ENCODE assay signal across 19 cellular contexts in the genomic region with DNA sequence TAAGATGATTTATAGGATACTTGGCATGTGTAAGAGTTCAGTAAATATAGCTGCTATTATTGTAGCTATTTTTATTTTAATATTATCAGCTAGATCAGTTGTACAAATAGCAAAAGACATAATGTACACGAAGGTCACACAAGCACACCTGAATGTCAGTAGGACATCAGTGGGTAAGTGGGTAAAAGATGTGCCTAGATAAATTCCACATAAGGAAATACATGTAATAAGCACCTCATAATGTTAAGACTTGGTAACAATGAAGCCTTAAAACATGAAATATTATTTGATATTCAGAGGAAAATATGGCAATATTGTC. TPM values are rescaled to one million over a fixed set of nuclear protein-coding genes. Genes with fewer than 3 reads are reported as not detected.
A peak's percentile ranks its signal among the peaks of the same experiment; 100 is the strongest.
DNase-seq lines count a peak whose midpoint lies in the region; ATAC-seq, FAIRE-seq and TF ChIP-seq lines count a peak whose summit lies in the region.
"Had no signal": no experiment of that assay in that cellular context is flagged by ENCODE, and none has a peak within 500 bp of the region (broad histone marks: within the 10 kb centered on the region; RNA-seq: fewer than 3 reads in every experiment).

No MANE protein-coding gene starts in this region.

- CTCF ChIA-PET in endothelial cell of umbilical vein (lab: Charles Lee) (interaction anchor here (0.8 to 5.5 kb wide), 25 partner anchors 9 to 225 kb away, joined by 3 to 73 read pairs (median 7); partner anchors contain the start of gene ABHD2), T-cell (lab: Charles Lee) (interaction anchor here (0.6 to 2.5 kb wide), 25 partner anchors 15 to 665 kb away, joined by 3 to 20 read pairs (median 4); partner anchors contain the start of gene ABHD2 (in 2 of the 2))

- H3K27ac ChIP-seq in DOHH2 (ENCODE audit: low read depth, low read length) (no peak overlapping the region), endothelial cell of umbilical vein (ENCODE audit: insufficient read depth, low read depth, low read length) (peak overlapping the region; percentile 52), psoas muscle (peak overlapping the region; percentile 44)
- H3K27ac ChIP-seq: ovary, SJCRH30 had no signal

- H3K9me2 ChIP-seq in DOHH2 (replicated peaks; ENCODE audit: control insufficient read depth, low read length), result no peaks in the 10 kb centered on the region

- no peaks in the 10 kb centered on the region for H3K27me3 ChIP-seq in DOHH2 (ENCODE audit: control insufficient read depth, low read length)
- H3K27me3 ChIP-seq in endothelial cell of umbilical vein (ENCODE audit: control insufficient read depth in 2 of 2, insufficient read depth in 2 of 2, low read length in 2 of 2), result no peaks in the 10 kb centered on the region
- no peaks in the 10 kb centered on the region for H3K27me3 ChIP-seq in psoas muscle (ENCODE audit: insufficient read depth in 3 of 3, low read length in 2 of 3)
- H3K27me3 ChIP-seq: ovary, SJCRH30 had no signal

- 21 to 44% (median 24%) methylated on average over 1 of the region's 1 CpG for WGBS in psoas muscle, 3 donors

- TF ChIP-seq POLR2A in endothelial cell of umbilical vein (IDR thresholded peaks at IDR 0.05; ENCODE audit: low read depth, low read length), result no peak

- peaks cover 2% of the 10 kb centered on the region; the same call in 1 of the 2 replicates for H3K36me3 ChIP-seq in DOHH2 (ENCODE audit: control insufficient read depth, low read length)
- no peaks in the 10 kb centered on the region for H3K36me3 ChIP-seq in endothelial cell of umbilical vein (ENCODE audit: control insufficient read depth in 2 of 2, extremely low read depth in 1 of 2, insufficient read depth in 2 of 2, low read length in 2 of 2)
- peaks cover 2 to 27% of the 10 kb centered on the region in 2 donors for H3K36me3 ChIP-seq in psoas muscle (ENCODE audit: insufficient read depth in 1 of 2, low read depth in 1 of 2)
- H3K36me3 ChIP-seq: ovary had no signal

- H3K9me3 ChIP-seq in DOHH2 (ENCODE audit: control insufficient read depth, insufficient read depth, low read length) (no peaks in the 10 kb centered on the region), endothelial cell of umbilical vein (replicated peaks; ENCODE audit: control insufficient read depth, insufficient read depth, low read length) (no peaks in the 10 kb centered on the region), psoas muscle (no peaks in the 10 kb centered on the region)
- H3K9me3 ChIP-seq: ovary, SJCRH30 had no signal

- peaks cover 27% of the 10 kb centered on the region for H3K36me3 Mint-ChIP-seq in T-cell

- POLR2A ChIA-PET in endothelial cell of umbilical vein (lab: Charles Lee) (interaction anchor here (0.6 to 1.5 kb wide), 3 partner anchors 25 to 486 kb away, joined by 3 to 7 read pairs (median 6); partner anchors contain the start of gene ABHD2), T-cell (lab: Charles Lee) (interaction anchor here (0.6 kb wide), 2 partner anchors 18 to 45 kb away, joined by 3 read pairs; no protein-coding TSS in a partner anchor)

- H3K27me3 Mint-ChIP-seq in T-cell, result no peaks in the 10 kb centered on the region
- H3K27me3 Mint-ChIP-seq: activated B cell treated with CpG ODN at 0.5 μM for 24 hours; activated CD4-positive, alpha-beta memory T cell treated with anti-CD3 and anti-CD28 coated beads, Interleukin-2, amount 10 ng/mL, durations not matched to agents 7 days and 5 days; activated naive CD8-positive, alpha-beta T cell; brain had no signal

- no peaks in the 10 kb centered on the region for H3K79me2 ChIP-seq in DOHH2 (ENCODE audit: control insufficient read depth, low read length)
- peaks cover 2% of the 10 kb centered on the region for H3K79me2 ChIP-seq in endothelial cell of umbilical vein (ENCODE audit: control insufficient read depth, insufficient read depth, low read length)

- no peak overlapping the region for H3K4me2 ChIP-seq in DOHH2 (ENCODE audit: low read length)
- no peak overlapping the region for H3K4me2 ChIP-seq in endothelial cell of umbilical vein (ENCODE audit: insufficient read depth, low read length)

- no peaks in the 10 kb centered on the region for H4K20me1 ChIP-seq in DOHH2 (ENCODE audit: control insufficient read depth, insufficient read depth, low read depth, low read length)
- no peaks in the 10 kb centered on the region for H4K20me1 ChIP-seq in endothelial cell of umbilical vein (replicated peaks; ENCODE audit: control insufficient read depth, extremely low read depth, insufficient read depth, low read length)

- peaks cover 7 to 28% (median 14%) of the 10 kb centered on the region in 3 donors for H3K4me1 Mint-ChIP-seq in T-cell

- ATAC-seq in psoas muscle (no peak), T-cell (replicated peaks in 1 of 4) (no peak)

- DNase-seq in NCI-H146 (lab: John Stamatoyannopoulos, UW) (peak; percentile 64), endothelial cell of umbilical vein (ENCODE audit: low read depth, low spot score) (no peak), psoas muscle (no peak), NCI-H82 treated with DMSO at 0.1 percent for 48 hours (lab: John Stamatoyannopoulos, UW; ENCODE audit: unreplicated experiment) (no peak), T-cell (no peak), DMS153 treated with DMSO at 0.1 percent for 48 hours (lab: John Stamatoyannopoulos, UW; ENCODE audit: unreplicated experiment) (no peak)
- no peak for DNase-seq in stimulated activated CD4-positive, alpha-beta T cell treated with anti-CD3 and anti-CD28 coated beads, Interleukin-15, amount 100 ng/mL, for 24 hours
- DNase-seq: DMS153, foreskin melanocyte, NCI-H187 had no signal

- FAIRE-seq in endothelial cell of umbilical vein (lab: Jason Lieb, UNC), result no peak
- FAIRE-seq: HTR-8/SVneo had no signal

- no peaks in the 10 kb centered on the region for H3K9me3 Mint-ChIP-seq in T-cell
- H3K9me3 Mint-ChIP-seq: activated B cell treated with CpG ODN at 0.5 μM for 24 hours; activated CD4-positive, alpha-beta memory T cell treated with anti-CD3 and anti-CD28 coated beads, Interleukin-2, amount 10 ng/mL, durations not matched to agents 7 days and 5 days; brain had no signal

- H3K4me3 Mint-ChIP-seq in T-cell, result no peak overlapping the region
- H3K4me3 Mint-ChIP-seq: activated B cell treated with CpG ODN at 0.5 μM for 24 hours; activated CD4-positive, alpha-beta memory T cell treated with anti-CD3 and anti-CD28 coated beads, Interleukin-2, amount 10 ng/mL, durations not matched to agents 7 days and 5 days; activated naive CD8-positive, alpha-beta T cell; brain had no signal

- no peaks in the 10 kb centered on the region for H3K4me1 ChIP-seq in DOHH2 (ENCODE audit: control insufficient read depth, low read length)
- peaks cover 41% of the 10 kb centered on the region for H3K4me1 ChIP-seq in endothelial cell of umbilical vein (ENCODE audit: control insufficient read depth, extremely low read depth, insufficient read depth, low read length)
- H3K4me1 ChIP-seq in psoas muscle, result peaks cover 56% of the 10 kb centered on the region
- H3K4me1 ChIP-seq: SJCRH30 had no signal

- intact Hi-C loops in endothelial cell of umbilical vein (cut with micrococcal nuclease) (loop anchor here (1.0 kb wide), 5 partner anchors 24 to 72 kb away; partner anchors contain the start of gene ABHD2), psoas muscle (cut with DNase I) (loop anchor here (5.0 kb wide), 3 partner anchors 37 to 72 kb away; no protein-coding TSS in a partner anchor)

- no peaks in the 10 kb centered on the region for H3K9me1 ChIP-seq in endothelial cell of umbilical vein (replicated peaks; ENCODE audit: control insufficient read depth, extremely low read depth, insufficient read depth, low read length)

- H2AFZ ChIP-seq in endothelial cell of umbilical vein (ENCODE audit: low read depth, low read length), result no peak overlapping the region

- H3K9ac ChIP-seq in endothelial cell of umbilical vein (replicated peaks; ENCODE audit: extremely low read depth, insufficient read depth, low read length), result no peak overlapping the region

- no peak overlapping the region for H3K27ac Mint-ChIP-seq in T-cell
- H3K27ac Mint-ChIP-seq: activated B cell treated with CpG ODN at 0.5 μM for 24 hours; activated naive CD8-positive, alpha-beta T cell; brain had no signal

- TF ChIP-seq CTCF in DOHH2 (IDR thresholded peaks at IDR 0.05; ENCODE audit: low read depth, low read length, poor library complexity, severe bottlenecking) (peak; percentile 7), endothelial cell of umbilical vein (IDR thresholded peaks at IDR 0.05; ENCODE audit: extremely low read depth in 1 of 2, insufficient read depth in 1 of 2, low read depth in 1 of 2, low read length in 2 of 2) (no peak), psoas muscle (IDR thresholded peaks at IDR 0.05) (no peak)

- dilution Hi-C loops in endothelial cell of umbilical vein (cut with MboI; ENCODE audit: extremely low pct_ligation_motif_present, low sequenced_read_pairs), result no loop called here

- no peak overlapping the region for H3K4me3 ChIP-seq in DOHH2 (ENCODE audit: low read length)
- no peak overlapping the region for H3K4me3 ChIP-seq in endothelial cell of umbilical vein (replicated peaks in 1 of 3; ENCODE audit: insufficient read depth in 1 of 3, low read depth in 1 of 3, low read length in 3 of 3)
- no peak overlapping the region for H3K4me3 ChIP-seq in psoas muscle
- H3K4me3 ChIP-seq: coronary artery, ovary, SJCRH30 had no signal

- no peaks in the 10 kb centered on the region for H3F3A ChIP-seq in DOHH2 (ENCODE audit: control insufficient read depth, insufficient read depth)

- TSS peak; percentile 56 for BruUV-seq in endothelial cell of umbilical vein (replicated peaks; lab: Mats Ljungman, UMichigan)

TF ChIP-seq in endothelial cell of umbilical vein, 7 proteins besides CTCF, POLR2A, EP300 and RAD21:
- TF ChIP-seq POLR2AphosphoS5 (IDR thresholded peaks at IDR 0.05; ENCODE audit: insufficient read depth, low read depth, low read length) (peak; percentile 8), EZH2 (IDR thresholded peaks at IDR 0.05; ENCODE audit: borderline replicate concordance, low read depth, low read length, severe bottlenecking) (no peak)

RNA-seq across cellular contexts. Expression of gene ABHD2, which starts 41.5 kb away (rescaled TPM):
- 52.3 and 62.2 TPM in 2 replicates for total RNA-seq in endothelial cell of umbilical vein
- polyA plus RNA-seq in endothelial cell of umbilical vein, result 14.0 and 16.3 TPM in 2 replicates
- 18.3 and 22.4 TPM in 2 replicates for polyA plus RNA-seq in endothelial cell of umbilical vein (2011; cell fraction: cytosol; rRNA removed)
- 19.6 and 20.8 TPM in 2 replicates for polyA plus RNA-seq in endothelial cell of umbilical vein (2011; cell fraction: nucleus; rRNA removed)
- 20.9 and 27.4 TPM in 2 replicates for polyA plus RNA-seq in endothelial cell of umbilical vein (2012)
- 139 and 168 TPM in 2 replicates for polyA minus RNA-seq in endothelial cell of umbilical vein
- polyA minus RNA-seq in endothelial cell of umbilical vein (2011; cell fraction: cytosol; rRNA and poly(A)+ RNA removed), result 22.2 TPM
- polyA minus RNA-seq in endothelial cell of umbilical vein (2011; cell fraction: nucleus; rRNA and poly(A)+ RNA removed), result 32.8 and 59.9 TPM in 2 replicates
- 100 to 1,000 TPM in 3 of 4 donors, 10 to 100 TPM in 1; 66.1 to 215 (median 157) TPM for total RNA-seq in psoas muscle
- 10 to 100 TPM; 10.8 to 30.9 (median 26.7) TPM for polyA plus RNA-seq in psoas muscle
- 10 to 100 TPM; 52.5 to 70.8 (median 58.5) TPM for total RNA-seq in T-cell
